In the genomic region with DNA sequence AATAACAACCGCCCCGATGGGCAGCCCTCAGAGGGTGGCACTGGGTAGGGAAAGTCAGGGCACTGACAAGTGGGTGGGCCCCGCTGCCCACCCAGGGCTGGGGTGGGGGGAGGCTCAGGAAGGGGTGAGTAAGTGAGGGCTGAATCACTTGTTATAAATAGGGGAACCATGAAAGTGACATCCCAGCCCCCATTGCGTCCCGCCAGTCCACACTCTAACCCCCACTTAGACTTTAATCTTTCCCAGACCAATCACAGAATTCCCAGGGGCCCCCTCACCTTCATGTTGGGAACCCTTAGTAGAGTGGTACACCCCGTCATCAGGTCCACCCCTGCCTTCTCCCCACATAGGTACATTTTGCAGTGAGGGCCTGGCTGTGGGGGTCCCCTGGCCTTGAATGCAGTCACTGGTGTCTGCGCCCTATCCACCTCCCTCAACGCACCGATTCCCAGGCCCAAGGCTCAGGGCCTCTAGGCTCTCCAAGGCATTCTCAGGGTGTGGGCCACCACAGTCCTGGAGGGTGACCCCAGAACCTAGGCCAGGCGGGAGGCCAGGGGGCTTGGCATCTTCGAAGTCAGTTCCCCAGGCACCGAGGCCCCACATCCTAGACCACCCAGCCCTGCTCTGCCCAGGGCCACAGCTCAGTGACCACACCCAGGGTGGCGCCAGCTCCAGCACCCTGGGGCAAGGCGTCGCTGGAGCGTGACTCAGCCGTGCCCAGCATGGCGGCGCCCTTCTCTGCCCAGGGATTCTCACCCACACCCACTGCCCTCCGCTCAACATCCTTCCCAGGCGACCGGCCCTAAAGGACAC, we compare ENCODE assay signal across 8 cellular contexts. TPM values are rescaled to one million over a fixed set of nuclear protein-coding genes. Genes with fewer than 3 reads are reported as not detected.
DNase-seq lines count a peak whose midpoint lies in the region; ATAC-seq and TF ChIP-seq lines count a peak whose summit lies in the region.

No MANE protein-coding gene starts in this region.

- 11% methylated on average over 22 of the region's 22 CpGs for WGBS in right cardiac atrium

- H3F3A ChIP-seq in OCI-LY1 (ENCODE audit: insufficient read depth, low read length): no peaks in the 10 kb centered on the region

- H3K9ac ChIP-seq in OCI-LY1 (ENCODE audit: low read length): peak overlapping the region; percentile 27; the same call in 1 of the 2 replicates
- H3K9ac ChIP-seq in adipocyte (ENCODE audit: low read length): peak overlapping the region; percentile 100

- H3K4me1 ChIP-seq in OCI-LY1 (ENCODE audit: insufficient read depth, low read length, severe bottlenecking): peaks cover 54% of the 10 kb centered on the region
- peaks cover 49% of the 10 kb centered on the region for H3K4me1 ChIP-seq in adipocyte (ENCODE audit: control insufficient read depth, insufficient read depth, low read length)
- peaks cover 6% of the 10 kb centered on the region for H3K4me1 ChIP-seq in right cardiac atrium (ENCODE audit: control insufficient read depth, insufficient read depth, low read length)

- peak overlapping the region; percentile 72 for H3K4me2 ChIP-seq in OCI-LY1 (ENCODE audit: low read length)

- no peak overlapping the region for H2AFZ ChIP-seq in OCI-LY1 (ENCODE audit: low read length)

- H4K20me1 ChIP-seq in OCI-LY1 (ENCODE audit: insufficient read depth, low read length): no peaks in the 10 kb centered on the region

- H3K36me3 ChIP-seq in OCI-LY1 (ENCODE audit: insufficient read depth, low read length): no peaks in the 10 kb centered on the region
- H3K36me3 ChIP-seq in adipocyte (ENCODE audit: control insufficient read depth, insufficient read depth, low read length, severe bottlenecking): peaks cover 26% of the 10 kb centered on the region

- H3K79me2 ChIP-seq in OCI-LY1 (ENCODE audit: insufficient read depth, low read length): no peaks in the 10 kb centered on the region

- H3K9me2 ChIP-seq in OCI-LY1 (ENCODE audit: low read depth, low read length): no peaks in the 10 kb centered on the region

- H3K27me3 ChIP-seq in OCI-LY1 (ENCODE audit: insufficient read depth, low read length): no peaks in the 10 kb centered on the region
- H3K27me3 ChIP-seq in adipocyte (replicated peaks; ENCODE audit: control insufficient read depth, insufficient read depth, low read length): no peaks in the 10 kb centered on the region
- H3K27me3 ChIP-seq in right cardiac atrium (ENCODE audit: control insufficient read depth, insufficient read depth): no peaks in the 10 kb centered on the region

- ATAC-seq in right cardiac atrium: peak; percentile 23 to 28
- ATAC-seq in GM18858 (IDR thresholded peaks at IDR 0.05; ENCODE audit: unreplicated experiment): no peak

- TF ChIP-seq CTCF in GM12875 (IDR thresholded peaks at IDR 0.05; ENCODE audit: borderline replicate concordance, insufficient read depth, low read depth, low read length) (no peak), OCI-LY1 (IDR thresholded peaks at IDR 0.05; ENCODE audit: low read length) (no peak)

- H3K27ac ChIP-seq in OCI-LY1 (ENCODE audit: low read depth, low read length, poor library complexity, severe bottlenecking) (peak overlapping the region; percentile 89), right cardiac atrium (ENCODE audit: low read length) (peak overlapping the region; percentile 91)

- peak; percentile 88 for DNase-seq in adipocyte (ENCODE audit: low read depth)
- DNase-seq in right cardiac atrium: peak; percentile 84 to 89 (median 88)
- DNase-seq in stimulated activated CD8-positive, alpha-beta memory T cell treated with anti-CD3 and anti-CD28 coated beads, Interleukin-4, amount 100 ng/mL, for 48 hours: peak; percentile 68
- no peak for DNase-seq in DMS 273 treated with DMSO at 0.1 percent for 48 hours (lab: John Stamatoyannopoulos, UW)
- DNase-seq in NCI-H1105 (lab: John Stamatoyannopoulos, UW): no peak

- H3K9me3 ChIP-seq in OCI-LY1 (ENCODE audit: low read length) (no peaks in the 10 kb centered on the region), adipocyte (ENCODE audit: control insufficient read depth, low read length) (no peaks in the 10 kb centered on the region), right cardiac atrium (ENCODE audit: control insufficient read depth, low read length) (no peaks in the 10 kb centered on the region)

- peak overlapping the region; percentile 44 for H3K4me3 ChIP-seq in GM12875 (ENCODE audit: low read depth, low read length)
- H3K4me3 ChIP-seq in OCI-LY1 (ENCODE audit: low read depth, low read length, poor library complexity, severe bottlenecking): peak overlapping the region; percentile 48
- peak overlapping the region; percentile 96 for H3K4me3 ChIP-seq in adipocyte (ENCODE audit: low read length)
- peak overlapping the region; percentile 97 for H3K4me3 ChIP-seq in right cardiac atrium (ENCODE audit: low read length)

- intact Hi-C loops in right cardiac atrium (cut with DNase I): no loop called here

RNA-seq across cellular contexts. Expression of gene NANOS3, which starts 36.8 kb away (rescaled TPM):
- total RNA-seq in right cardiac atrium: 1 to 10 TPM in 2 of 4 donors, under 1 TPM in 1, not detected in 1; 0.86 to 2.1 (median 1.4) TPM
- 1.7 TPM for polyA plus RNA-seq in right cardiac atrium

RNA-seq across cellular contexts. Expression of gene ZSWIM4, which starts 44.9 kb away (rescaled TPM):
- 1 to 10 TPM; 3.4 to 6.4 (median 3.5) TPM for total RNA-seq in right cardiac atrium
- polyA plus RNA-seq in right cardiac atrium: 2.3 TPM

Comparison
In these comparisons a context has a peak if more than half of its experiments do, and no peak if none do; other contexts are left out.
1. H3K4me3 ChIP-seq: peak in every context shown above with its lines; median percentile 97 in right cardiac atrium; 96 in adipocyte; 48 in OCI-LY1; 44 in GM12875.
2. DNase-seq: peak in adipocyte (single experiment), right cardiac atrium (3 of 3) and stimulated activated CD8-positive, alpha-beta memory T cell treated with anti-CD3 and anti-CD28 coated beads, Interleukin-4, amount 100 ng/mL, for 48 hours (single experiment); none in DMS 273 treated with DMSO at 0.1 percent for 48 hours (single experiment) and NCI-H1105 (single experiment).